23 cellular contexts compared by ENCODE assay signal in genomic region chr10:53573498-53573897, GRCh38.
"Had no signal": no experiment of that assay in that cellular context is flagged by ENCODE, and none has a peak within 500 bp of the region (broad histone marks: within the 10 kb centered on the region; RNA-seq: fewer than 3 reads in every experiment).

No MANE protein-coding gene starts in this region.

- H3K27ac ChIP-seq: coronary artery, dorsolateral prefrontal cortex, esophagus muscularis mucosa, gastrocnemius medialis, heart right ventricle, left ventricle myocardium inferior, lower lobe of right lung had no signal

- H3K4me1 Mint-ChIP-seq: naive thymus-derived CD4-positive, alpha-beta T cell had no signal

- H3K27me3 Mint-ChIP-seq: naive thymus-derived CD4-positive, alpha-beta T cell had no signal

- H3K4me1 ChIP-seq: esophagus muscularis mucosa, gastrocnemius medialis, heart right ventricle, left ventricle myocardium inferior, lower lobe of right lung had no signal

- H3K9me3 ChIP-seq: esophagus muscularis mucosa, gastrocnemius medialis, heart right ventricle, left ventricle myocardium inferior, lower lobe of right lung had no signal

- H3K27ac Mint-ChIP-seq: mesothelial cell of epicardium; naive thymus-derived CD4-positive, alpha-beta T cell had no signal

- H3K27me3 ChIP-seq: esophagus muscularis mucosa, gastrocnemius medialis, heart right ventricle had no signal

- FAIRE-seq: colon, endothelial cell of umbilical vein, islet of Langerhans, keratinocyte had no signal

- ATAC-seq: gastrocnemius medialis; heart right ventricle; left cardiac atrium; lower lobe of right lung; naive thymus-derived CD4-positive, alpha-beta T cell had no signal

- H3K36me3 ChIP-seq: esophagus muscularis mucosa, gastrocnemius medialis, heart right ventricle, left ventricle myocardium inferior, lower lobe of right lung had no signal

- DNase-seq: dermis blood vessel endothelial cell; dorsolateral prefrontal cortex; effector CD4-positive, alpha-beta T cell; effector memory CD4-positive, alpha-beta T cell; foreskin fibroblast; foreskin melanocyte; gastrocnemius medialis; glutamatergic neuron; head of caudate nucleus; heart right ventricle; hippocampal formation; left cardiac atrium; left ventricle myocardium inferior; lower lobe of right lung; mesenchymal stem cell; naive thymus-derived CD4-positive, alpha-beta T cell had no signal

- H3K4me3 ChIP-seq: coronary artery, dorsolateral prefrontal cortex, esophagus muscularis mucosa, gastrocnemius medialis, heart right ventricle, left ventricle myocardium inferior, lower lobe of right lung had no signal

- H3K4me3 Mint-ChIP-seq: mesothelial cell of epicardium; naive thymus-derived CD4-positive, alpha-beta T cell had no signal

- H3K36me3 Mint-ChIP-seq: mesothelial cell of epicardium; naive thymus-derived CD4-positive, alpha-beta T cell had no signal
